8 cellular contexts compared by ENCODE assay signal in the genomic region with DNA sequence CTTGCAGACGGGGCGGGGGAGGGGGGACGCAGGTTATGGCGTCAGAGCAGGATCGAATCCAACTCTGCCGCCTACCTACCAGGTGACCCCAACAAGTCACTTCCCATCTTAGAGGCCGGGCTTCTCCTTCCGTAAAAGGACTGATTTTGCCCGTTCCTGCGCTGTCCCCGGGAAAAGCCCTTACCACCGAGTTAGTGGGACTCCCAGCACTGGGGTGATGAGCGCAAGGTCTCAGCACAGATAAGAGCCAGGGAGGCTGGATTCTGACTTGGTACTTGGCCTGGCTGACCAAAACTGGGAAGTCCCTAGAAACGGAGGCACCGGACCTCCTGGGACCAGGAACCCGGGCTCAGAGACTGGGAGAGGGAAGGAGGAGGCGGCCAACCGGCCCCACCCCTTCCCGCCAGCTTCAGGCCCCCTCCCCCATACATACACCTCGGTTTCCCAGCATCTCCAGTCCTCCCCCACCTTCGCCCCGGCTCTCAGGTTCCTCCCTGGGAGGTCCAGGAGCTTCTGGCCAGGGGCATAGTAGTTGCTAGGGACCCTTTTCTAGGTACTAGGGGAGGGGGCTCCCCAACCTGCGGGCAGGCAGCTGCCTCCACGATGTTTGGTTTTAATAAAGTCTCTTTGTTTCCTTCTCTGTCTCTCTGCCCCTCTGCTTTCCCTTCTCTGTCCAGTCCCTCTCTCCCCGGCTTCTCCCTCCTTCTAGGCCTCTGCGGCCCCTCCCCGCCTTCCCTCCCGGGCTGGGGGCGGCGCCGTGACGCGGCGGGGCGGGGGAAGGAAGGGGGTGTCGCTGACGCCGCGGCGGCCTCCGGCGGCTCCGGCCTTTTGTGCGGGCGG. TPM values are rescaled to one million over a fixed set of nuclear protein-coding genes. Genes with fewer than 3 reads are reported as not detected.
DNase-seq lines count a peak whose midpoint lies in the region; ATAC-seq and TF ChIP-seq lines count a peak whose summit lies in the region.

A gene (plus strand): TSS at position 826 of the 840 bp plus-strand sequence. CDS start 156 bp downstream, outside the sequence.

- intact Hi-C loops in HCT116 (cut with micrococcal nuclease) (no loop called here), sciatic nerve (cut with DNase I) (no loop called here)

- peak within 1 kb of the TSS; percentile 92 for H3K9ac ChIP-seq in HCT116 (ENCODE audit: low read length)

- H2AFZ ChIP-seq in HCT116 (ENCODE audit: low read depth, low read length, poor library complexity, severe bottlenecking): no peak within 1 kb of the TSS

- no peaks in the 10 kb centered on the region for H3K9me2 ChIP-seq in HCT116 (ENCODE audit: insufficient read depth)

- CTCF ChIA-PET in HCT116 (lab: Charles Lee): interaction anchor here (0.7 kb wide), 1 partner anchor 45 kb away, joined by 3 read pairs; no protein-coding TSS in a partner anchor

- H3K27me3 ChIP-seq in HCT116 (ENCODE audit: insufficient read depth, low read length): no peaks in the 10 kb centered on the region

- RAD21 ChIA-PET in HCT116 (lab: Charles Lee; ENCODE audit: low non-redundant PET in 1 of 2, low total read pairs in 2 of 2, uncharacterized antibody in 2 of 2, unreplicated experiment in 2 of 2): no interaction called here

- no peaks in the 10 kb centered on the region for H3K9me3 ChIP-seq in HCT116 (ENCODE audit: control insufficient read depth in 1 of 2, insufficient read depth in 1 of 2, low read depth in 1 of 2, low read length in 2 of 2)

- peak; percentile 83 for DNase-seq in ELF-1 (ENCODE audit: low read depth, low spot score)
- peak; percentile 49 for DNase-seq in HCT116 (ENCODE audit: low read depth, low spot score)
- peak; percentile 89 for DNase-seq in NCI-H146 (lab: John Stamatoyannopoulos, UW)
- DNase-seq in T-helper 9 cell: peak; percentile 62
- peak; percentile 91 for DNase-seq in astrocyte of the spinal cord (ENCODE audit: low read depth, low spot score)
- peak; percentile 27 to 87 (median 75) for DNase-seq in hypothalamus (lab: John Stamatoyannopoulos, UW)
- peak; percentile 93 for DNase-seq in sciatic nerve (ENCODE audit: low spot score)

- H3K4me2 ChIP-seq in HCT116 (ENCODE audit: low read length): peak within 1 kb of the TSS; percentile 90

- H3K36me3 ChIP-seq in HCT116 (ENCODE audit: control insufficient read depth in 1 of 2, insufficient read depth in 2 of 2, low read length in 2 of 2): peaks cover 0 to 3% of the 10 kb centered on the region in 2 experiments; a peak in 2 of 4 replicates

- peak; percentile 69 for TF ChIP-seq POLR2A in HCT116 (IDR thresholded peaks at IDR 0.05; ENCODE audit: borderline replicate concordance, extremely low read depth, insufficient read depth, insufficient read length)

- peaks cover 41% of the 10 kb centered on the region for H3K79me2 ChIP-seq in HCT116 (ENCODE audit: insufficient read depth, low read length)

- H3K27ac ChIP-seq in HCT116 (ENCODE audit: low read depth, low read length): peak within 1 kb of the TSS; percentile 86

- no peak for TF ChIP-seq RAD21 in HCT116 (IDR thresholded peaks at IDR 0.05; ENCODE audit: low read depth)

- TSS peak; percentile 95 for BruUV-seq in HCT116 (replicated peaks; lab: Mats Ljungman, UMichigan)

- TF ChIP-seq CTCF in HCT116 (IDR thresholded peaks at IDR 0.05 in 2 of 3, conservative IDR thresholded peaks at IDR 0.05 in 1 of 3; ENCODE audit: borderline replicate concordance in 1 of 3, insufficient read depth in 1 of 3, low read depth in 2 of 3, low read length in 2 of 3): no peak
- TF ChIP-seq CTCF in astrocyte of the spinal cord (IDR thresholded peaks at IDR 0.05; ENCODE audit: low read depth, low read length): no peak

- POLR2A ChIA-PET in HCT116 (lab: Charles Lee): interaction anchor here (0.6 kb wide), 1 partner anchor 23 kb away, joined by 3 read pairs; no protein-coding TSS in a partner anchor

- H3K4me3 ChIP-seq in HCT116 (replicated peaks in 1 of 2; ENCODE audit: low read depth in 1 of 2, low read length in 2 of 2): peak within 1 kb of the TSS; percentile 66 to 75
- peak within 1 kb of the TSS; percentile 75 for H3K4me3 ChIP-seq in astrocyte of the spinal cord (ENCODE audit: low read depth, low read length)

- H4K20me1 ChIP-seq in HCT116 (ENCODE audit: insufficient read depth): no peaks in the 10 kb centered on the region

- ATAC-seq in HCT116: peak; percentile 87
- peak; percentile 96 for ATAC-seq in sciatic nerve
- ATAC-seq in GM18517 (IDR thresholded peaks at IDR 0.05; ENCODE audit: unreplicated experiment): no peak

- in situ Hi-C loops in astrocyte of the spinal cord (cut with HindIII; ENCODE audit: low sequenced_read_pairs): no loop called here

- peaks cover 14 to 26% of the 10 kb centered on the region in 2 experiments; a peak in 3 of 4 replicates for H3K4me1 ChIP-seq in HCT116 (ENCODE audit: control insufficient read depth in 1 of 2, insufficient read depth in 2 of 2, low read length in 2 of 2)

TF ChIP-seq in HCT116, 20 proteins besides CTCF, POLR2A, EP300 and RAD21:
- TF ChIP-seq TCF7L2 (IDR thresholded peaks at IDR 0.05; ENCODE audit: borderline replicate concordance, extremely low read depth, insufficient read depth, insufficient read length) (peak; percentile 49), YY1 (IDR thresholded peaks at IDR 0.05; ENCODE audit: extremely low read depth, insufficient replicate concordance, low read depth, low read length) (peak; percentile 22), SIN3A (IDR thresholded peaks at IDR 0.05; ENCODE audit: low read depth) (peak; percentile 49), EGR1 (IDR thresholded peaks at IDR 0.05; ENCODE audit: low read depth) (peak; percentile 44; the same call in 1 of the 2 replicates), CEBPB (IDR thresholded peaks at IDR 0.05; ENCODE audit: low read depth) (no peak), SRF (IDR thresholded peaks at IDR 0.05; ENCODE audit: low read depth) (no peak), POLR2AphosphoS5 (IDR thresholded peaks at IDR 0.05; ENCODE audit: low read depth, low read length) (peak; percentile 83), SP1 (IDR thresholded peaks at IDR 0.05; ENCODE audit: low read depth) (peak; percentile 56)
- TF ChIP-seq, protein P1, sequence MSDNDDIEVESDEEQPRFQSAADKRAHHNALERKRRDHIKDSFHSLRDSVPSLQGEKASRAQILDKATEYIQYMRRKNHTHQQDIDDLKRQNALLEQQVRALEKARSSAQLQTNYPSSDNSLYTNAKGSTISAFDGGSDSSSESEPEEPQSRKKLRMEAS (IDR thresholded peaks at IDR 0.05): 0 out of 2 replicates have a peak, but pooled peaks have one; percentile 34
TF ChIP-seq in HCT116: peak in this region for 7.

RNA-seq across cellular contexts. Expression of the gene that starts here (rescaled TPM):
- total RNA-seq in HCT116 (2021; ENCODE audit: unreplicated experiment) (75.4 TPM), sciatic nerve (81.2 TPM)
- polyA plus RNA-seq in HCT116 (2012): 71.4 and 76.4 TPM in 2 replicates
